In genomic region chr10:116720241-116721047, GRCh38 we compare ENCODE assay signal across 22 cellular contexts. TPM values are rescaled to one million over a fixed set of nuclear protein-coding genes. Genes with fewer than 3 reads are reported as not detected.
A peak's percentile ranks its signal among the peaks of the same experiment; 100 is the strongest.
DNase-seq lines count a peak whose midpoint lies in the region; ATAC-seq and TF ChIP-seq lines count a peak whose summit lies in the region.
"Had no signal": no experiment of that assay in that cellular context is flagged by ENCODE, and none has a peak within 500 bp of the region (broad histone marks: within the 10 kb centered on the region; RNA-seq: fewer than 3 reads in every experiment).

No MANE protein-coding gene starts in this region.

- no peak overlapping the region for H3K27ac Mint-ChIP-seq in chondrocyte (ENCODE audit: unreplicated experiment)
- H3K27ac Mint-ChIP-seq: activated CD8-positive, alpha-beta T cell treated with anti-CD3 and anti-CD28 coated beads, Interleukin-2, amount 10 ng/mL, durations not matched to agents 7 days and 5 days; activated naive CD8-positive, alpha-beta T cell; dendritic cell treated with granulocyte-macrophage colony-stimulating factor and Interleukin-4, amounts not matched to agents 40 ng/mL and 50 ng/mL, for 4 days; progenitor cell of endocrine pancreas; T-helper 2 cell treated with Interferon-gamma antibody and Interleukin-4, amounts not matched to agents 5 μg/mL and 100 μg/mL, for 36 hours had no signal

- peaks cover 16% of the 10 kb centered on the region for H3K4me1 Mint-ChIP-seq in chondrocyte (ENCODE audit: low read depth)

- no peak overlapping the region for H3K4me3 ChIP-seq in WERI-Rb-1 (ENCODE audit: low read depth, low read length)
- H3K4me3 ChIP-seq: upper lobe of left lung had no signal

- no peaks in the 10 kb centered on the region for H3K36me3 Mint-ChIP-seq in chondrocyte (ENCODE audit: low read depth)
- H3K36me3 Mint-ChIP-seq: activated naive CD8-positive, alpha-beta T cell had no signal

- DNase-seq in WERI-Rb-1 (no peak), left kidney (ENCODE audit: low read depth, low spot score) (peak; percentile 56), retina (peak; percentile 49), chondrocyte (ENCODE audit: low spot score) (no peak), NCI-H2227 (lab: John Stamatoyannopoulos, UW; ENCODE audit: unreplicated experiment) (no peak), mesenteric fat pad (ENCODE audit: low spot score) (no peak)
- DNase-seq in activated CD4-positive, alpha-beta T cell treated with anti-CD3 and anti-CD28 coated beads for 4 hours: no peak
- DNase-seq: activated CD4-positive, CD25-positive, alpha-beta regulatory T cell; activated CD8-positive, alpha-beta T cell treated with anti-CD3 and anti-CD28 coated beads, Interleukin-2, amount 10 ng/mL, durations not matched to agents 7 days and 5 days; activated T-cell treated with anti-CD3 and anti-CD28 coated beads, Interleukin-2, amount 50 U/mL, for 48 hours; brain microvascular endothelial cell; foreskin melanocyte; Kasumi-1; NCI-H1417; OCI-M1; stimulated activated naive CD8-positive, alpha-beta T cell treated with anti-CD3 and anti-CD28 coated beads, Interleukin-15, Interleukin-2, amounts not matched to agents 100 U/mL and 50 U/mL, for 24 hours; upper lobe of left lung had no signal

- H3K9me3 Mint-ChIP-seq in chondrocyte (ENCODE audit: low read depth): no peaks in the 10 kb centered on the region
- H3K9me3 Mint-ChIP-seq: dendritic cell treated with granulocyte-macrophage colony-stimulating factor and Interleukin-4, amounts not matched to agents 40 ng/mL and 50 ng/mL, for 4 days; T-helper 2 cell treated with Interferon-gamma antibody and Interleukin-4, amounts not matched to agents 5 μg/mL and 100 μg/mL, for 36 hours had no signal

- H3K27me3 ChIP-seq in WERI-Rb-1 (ENCODE audit: insufficient read depth, low read depth, severe bottlenecking): no peaks in the 10 kb centered on the region
- H3K27me3 ChIP-seq: brain microvascular endothelial cell, upper lobe of left lung had no signal

- H3K36me3 ChIP-seq in WERI-Rb-1: no peaks in the 10 kb centered on the region
- H3K36me3 ChIP-seq: brain microvascular endothelial cell, upper lobe of left lung had no signal

- no peaks in the 10 kb centered on the region for H3K27me3 Mint-ChIP-seq in chondrocyte (ENCODE audit: low read depth)
- H3K27me3 Mint-ChIP-seq: progenitor cell of endocrine pancreas had no signal

- H3K9me3 ChIP-seq in WERI-Rb-1 (ENCODE audit: severe bottlenecking): no peaks in the 10 kb centered on the region
- H3K9me3 ChIP-seq: upper lobe of left lung had no signal

- H3K27ac ChIP-seq in WERI-Rb-1: peak overlapping the region; percentile 78
- H3K27ac ChIP-seq: brain microvascular endothelial cell, upper lobe of left lung had no signal

- H3K4me3 Mint-ChIP-seq in chondrocyte (ENCODE audit: unreplicated experiment): no peak overlapping the region
- H3K4me3 Mint-ChIP-seq: activated CD8-positive, alpha-beta T cell treated with anti-CD3 and anti-CD28 coated beads, Interleukin-2, amount 10 ng/mL, durations not matched to agents 7 days and 5 days; activated naive CD8-positive, alpha-beta T cell; dendritic cell treated with granulocyte-macrophage colony-stimulating factor and Interleukin-4, amounts not matched to agents 40 ng/mL and 50 ng/mL, for 4 days; T-helper 2 cell treated with Interferon-gamma antibody and Interleukin-4, amounts not matched to agents 5 μg/mL and 100 μg/mL, for 36 hours had no signal

- peak; percentile 37 for ATAC-seq in GM18511 (IDR thresholded peaks at IDR 0.05; ENCODE audit: unreplicated experiment)
- ATAC-seq: activated CD8-positive, alpha-beta T cell treated with anti-CD3 and anti-CD28 coated beads, Interleukin-2, amount 10 ng/mL, durations not matched to agents 7 days and 5 days; stimulated activated naive CD8-positive, alpha-beta T cell treated with anti-CD3 and anti-CD28 coated beads, Interleukin-15, Interleukin-2, amounts not matched to agents 100 U/mL and 50 U/mL, for 24 hours had no signal

- TF ChIP-seq CTCF in WERI-Rb-1 (IDR thresholded peaks at IDR 0.05; ENCODE audit: low read depth, low read length) (no peak), chondrocyte (IDR thresholded peaks at IDR 0.05) (no peak)

RNA-seq across cellular contexts. Expression of gene HSPA12A, which starts 21.9 kb away (rescaled TPM):
- total RNA-seq in chondrocyte (5.8 to 9.7 TPM (median 6.9 TPM) in 3 replicates), mesenteric fat pad (86.9 TPM)
- total RNA-seq: activated CD8-positive, alpha-beta T cell treated with anti-CD3 and anti-CD28 coated beads, Interleukin-2, amount 10 ng/mL, durations not matched to agents 7 days and 5 days had no signal

Comparison
In these comparisons a context has a peak if more than half of its experiments do, and no peak if none do; other contexts are left out.
1. DNase-seq: peak in left kidney (single experiment) and retina (single experiment); none in WERI-Rb-1 (single experiment), chondrocyte (single experiment), NCI-H2227 (single experiment), mesenteric fat pad (single experiment) and activated CD4-positive, alpha-beta T cell treated with anti-CD3 and anti-CD28 coated beads for 4 hours (0 of 2).